ENCODE assay signal across 1 cellular context in genomic region chr1:39098569-39099250, GRCh38.
TF ChIP-seq lines count a peak whose summit lies in the region.

No MANE protein-coding gene starts in this region.

TF ChIP-seq in H1, 55 proteins besides CTCF, POLR2A, EP300 and RAD21 (continued from another document):
- TF ChIP-seq NANOG (IDR thresholded peaks at IDR 0.05; ENCODE audit: insufficient read depth, low read depth, low read length, poor library complexity, severe bottlenecking) (peak; percentile 64), YY1 (IDR thresholded peaks at IDR 0.05; ENCODE audit: low read depth, low read length) (peak; percentile 90), CTBP2 (IDR thresholded peaks at IDR 0.05; ENCODE audit: borderline replicate concordance, insufficient read depth, insufficient read length, low read length) (no peak), CBX8 (IDR thresholded peaks at IDR 0.05; ENCODE audit: borderline replicate concordance, low read depth, low read length) (no peak), HDAC6 (IDR thresholded peaks at IDR 0.05; ENCODE audit: low read depth, low read length) (no peak), KDM4A (IDR thresholded peaks at IDR 0.05; ENCODE audit: low read depth, low read length, severe bottlenecking) (no peak), RFX5 (IDR thresholded peaks at IDR 0.05; ENCODE audit: borderline replicate concordance, low read depth, low read length) (peak; percentile 37; the same call in 1 of the 2 replicates), TCF12 (IDR thresholded peaks at IDR 0.05; ENCODE audit: low read depth, low read length) (0 out of 2 replicates have a peak, but pooled peaks have one; percentile 29), SIN3A (conservative IDR thresholded peaks at IDR 0.05 in 1 of 2, IDR thresholded peaks at IDR 0.05 in 1 of 2; ENCODE audit: low read depth in 1 of 2, low read length in 2 of 2) (peak; percentile 90 to 94; a peak in 2 of 4 replicates)
